Comparison of ENCODE assay signal across 1 cellular context in the genomic region with DNA sequence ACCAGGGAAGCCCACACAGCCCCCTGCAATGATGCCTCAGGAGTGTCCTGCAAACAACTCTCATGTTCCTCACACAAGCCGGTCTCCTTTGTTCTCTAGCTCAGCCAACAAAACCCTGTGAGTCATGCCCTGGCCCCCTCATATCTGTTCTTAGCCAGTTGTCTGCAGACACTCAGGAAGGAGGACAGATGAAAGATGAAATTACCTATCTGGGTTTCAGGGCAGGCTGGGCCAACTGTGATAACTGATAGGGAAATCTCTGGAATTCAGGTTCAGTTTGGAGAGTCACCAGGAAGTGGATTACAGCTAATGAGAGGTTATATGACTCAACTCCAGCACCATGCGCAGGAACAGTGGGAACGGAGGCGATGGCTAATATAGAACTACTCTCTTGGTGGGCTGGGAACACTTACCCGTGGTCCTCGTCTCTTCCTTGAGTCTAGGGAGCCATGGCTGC.
TF ChIP-seq lines count a peak whose summit lies in the region.

No MANE protein-coding gene starts in this region.

TF ChIP-seq in K562, 482 proteins besides CTCF, POLR2A, EP300 and RAD21 (continued from another document and continues in another):
- TF ChIP-seq, protein P1, sequence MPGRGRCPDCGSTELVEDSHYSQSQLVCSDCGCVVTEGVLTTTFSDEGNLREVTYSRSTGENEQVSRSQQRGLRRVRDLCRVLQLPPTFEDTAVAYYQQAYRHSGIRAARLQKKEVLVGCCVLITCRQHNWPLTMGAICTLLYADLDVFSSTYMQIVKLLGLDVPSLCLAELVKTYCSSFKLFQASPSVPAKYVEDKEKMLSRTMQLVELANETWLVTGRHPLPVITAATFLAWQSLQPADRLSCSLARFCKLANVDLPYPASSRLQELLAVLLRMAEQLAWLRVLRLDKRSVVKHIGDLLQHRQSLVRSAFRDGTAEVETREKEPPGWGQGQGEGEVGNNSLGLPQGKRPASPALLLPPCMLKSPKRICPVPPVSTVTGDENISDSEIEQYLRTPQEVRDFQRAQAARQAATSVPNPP (IDR thresholded peaks at IDR 0.05; ENCODE audit: borderline replicate concordance, insufficient read depth, insufficient read length): no peak
- TF ChIP-seq TCF7L2 (IDR thresholded peaks at IDR 0.05; ENCODE audit: low read depth, low read length): peak; percentile 80
- TF ChIP-seq MGA (IDR thresholded peaks at IDR 0.05): peak; percentile 48; the same call in 1 of the 2 replicates
- no peak for TF ChIP-seq BRD4 (IDR thresholded peaks at IDR 0.05)
- TF ChIP-seq MXD1 (CRISPR knock-in tag; IDR thresholded peaks at IDR 0.05; ENCODE audit: borderline replicate concordance, poor library complexity, severe bottlenecking): no peak
- no peak for TF ChIP-seq POLR2H (tag; IDR thresholded peaks at IDR 0.05; ENCODE audit: low read depth)
- no peak for TF ChIP-seq ZNF740 (CRISPR knock-in tag; IDR thresholded peaks at IDR 0.05)
- TF ChIP-seq ZNF740 (tag; IDR thresholded peaks at IDR 0.05): no peak
- TF ChIP-seq RBM14 (IDR thresholded peaks at IDR 0.05; ENCODE audit: borderline replicate concordance, insufficient read depth, low read depth, low read length): no peak
- no peak for TF ChIP-seq CEBPG (CRISPR knock-in tag; IDR thresholded peaks at IDR 0.05)
- no peak for TF ChIP-seq CEBPG (tag; conservative IDR thresholded peaks at IDR 0.05 in 1 of 2, IDR thresholded peaks at IDR 0.05 in 1 of 2)
- TF ChIP-seq PHF20 (IDR thresholded peaks at IDR 0.05; ENCODE audit: partially characterized antibody): no peak
- TF ChIP-seq EWSR1 (IDR thresholded peaks at IDR 0.05; ENCODE audit: borderline replicate concordance, low read depth, partially characterized antibody): no peak
- no peak for TF ChIP-seq RBM39 (optimal IDR thresholded peaks at IDR 0.05; ENCODE audit: low read depth, low read length)
- TF ChIP-seq DDX20 (tag; IDR thresholded peaks at IDR 0.05; ENCODE audit: low read depth): no peak
- TF ChIP-seq HNRNPUL1 (IDR thresholded peaks at IDR 0.05; ENCODE audit: low read length): no peak
- no peak for TF ChIP-seq ZFPM2 (CRISPR knock-in tag; IDR thresholded peaks at IDR 0.05)
- peak in 1 of 2 experiments; percentile 28; a peak in 2 of 4 replicates for TF ChIP-seq MAZ (CRISPR knock-in tag; conservative IDR thresholded peaks at IDR 0.05 in 1 of 2, IDR thresholded peaks at IDR 0.05 in 1 of 2)
- TF ChIP-seq CTBP1 (IDR thresholded peaks at IDR 0.05; ENCODE audit: borderline replicate concordance): peak; percentile 97
- peak; percentile 89; the same call in 1 of the 2 replicates for TF ChIP-seq EZH2 (IDR thresholded peaks at IDR 0.05; ENCODE audit: borderline replicate concordance, low read depth, low read length)
- peak; percentile 89 for TF ChIP-seq PYGO2 (tag; IDR thresholded peaks at IDR 0.05)
- no peak for TF ChIP-seq LARP7 (IDR thresholded peaks at IDR 0.05)
- TF ChIP-seq ZNF41 (CRISPR knock-in tag; conservative IDR thresholded peaks at IDR 0.05): no peak
- TF ChIP-seq STAG1 (CRISPR knock-in tag; IDR thresholded peaks at IDR 0.05; ENCODE audit: borderline replicate concordance): no peak
- TF ChIP-seq PHF8 (IDR thresholded peaks at IDR 0.05; ENCODE audit: borderline replicate concordance, low read length): no peak
- TF ChIP-seq, protein P2, sequence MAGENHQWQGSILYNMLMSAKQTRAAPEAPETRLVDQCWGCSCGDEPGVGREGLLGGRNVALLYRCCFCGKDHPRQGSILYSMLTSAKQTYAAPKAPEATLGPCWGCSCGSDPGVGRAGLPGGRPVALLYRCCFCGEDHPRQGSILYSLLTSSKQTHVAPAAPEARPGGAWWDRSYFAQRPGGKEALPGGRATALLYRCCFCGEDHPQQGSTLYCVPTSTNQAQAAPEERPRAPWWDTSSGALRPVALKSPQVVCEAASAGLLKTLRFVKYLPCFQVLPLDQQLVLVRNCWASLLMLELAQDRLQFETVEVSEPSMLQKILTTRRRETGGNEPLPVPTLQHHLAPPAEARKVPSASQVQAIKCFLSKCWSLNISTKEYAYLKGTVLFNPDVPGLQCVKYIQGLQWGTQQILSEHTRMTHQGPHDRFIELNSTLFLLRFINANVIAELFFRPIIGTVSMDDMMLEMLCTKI (IDR thresholded peaks at IDR 0.05; ENCODE audit: partially characterized antibody): no peak
- no peak for TF ChIP-seq SFPQ (IDR thresholded peaks at IDR 0.05; ENCODE audit: low read depth, low read length)
- no peak for TF ChIP-seq RFX7 (CRISPR knock-in tag; IDR thresholded peaks at IDR 0.05)
- no peak for TF ChIP-seq SMC3 (conservative IDR thresholded peaks at IDR 0.05; ENCODE audit: insufficient read depth, low read depth, low read length)
- no peak for TF ChIP-seq NUFIP1 (IDR thresholded peaks at IDR 0.05; ENCODE audit: partially characterized antibody)
- TF ChIP-seq KDM1A (IDR thresholded peaks at IDR 0.05): peak; percentile 96 to 97
- no peak for TF ChIP-seq KAT8 (IDR thresholded peaks at IDR 0.05; ENCODE audit: low read depth)
- no peak for TF ChIP-seq ARID2 (IDR thresholded peaks at IDR 0.05)
- TF ChIP-seq GABPB1 (CRISPR knock-in tag; IDR thresholded peaks at IDR 0.05): no peak
- TF ChIP-seq CGGBP1 (CRISPR knock-in tag; IDR thresholded peaks at IDR 0.05): 0 out of 2 replicates have a peak, but pooled peaks have one; percentile 48
- peak; percentile 70 for TF ChIP-seq BRD9 (IDR thresholded peaks at IDR 0.05; ENCODE audit: low read depth, partially characterized antibody)
- no peak for TF ChIP-seq OTX1 (CRISPR knock-in tag; IDR thresholded peaks at IDR 0.05)
- peak; percentile 91 for TF ChIP-seq NEUROD1 (IDR thresholded peaks at IDR 0.05; ENCODE audit: borderline replicate concordance, low read depth, low read length, partially characterized antibody)
